In the genomic region with DNA sequence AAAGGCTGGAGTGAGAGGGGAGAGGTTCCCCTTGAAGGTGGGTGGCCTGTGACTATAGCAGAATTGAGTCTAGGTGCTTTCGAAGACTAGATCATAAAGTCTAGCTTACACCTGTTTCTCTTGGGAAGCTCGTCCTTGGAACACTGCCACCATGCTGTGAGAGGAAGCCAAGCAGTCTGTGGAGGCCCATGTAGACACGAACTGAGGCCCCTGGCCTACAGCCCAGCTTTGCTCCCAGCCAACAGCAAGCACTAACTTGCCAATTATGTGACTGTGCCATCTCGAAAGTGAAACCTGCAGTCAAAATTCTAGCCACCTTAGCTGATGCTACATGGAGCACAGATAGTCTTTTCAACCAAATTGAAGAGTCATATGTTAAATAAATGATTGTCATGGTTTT, we compare ENCODE assay signal across 10 cellular contexts.
DNase-seq lines count a peak whose midpoint lies in the region; FAIRE-seq and TF ChIP-seq lines count a peak whose summit lies in the region.
"Had no signal": no experiment of that assay in that cellular context is flagged by ENCODE, and none has a peak within 500 bp of the region (broad histone marks: within the 10 kb centered on the region; RNA-seq: fewer than 3 reads in every experiment).

No MANE protein-coding gene starts in this region.

- peak; percentile 3 for DNase-seq in activated CD4-positive, alpha-beta T cell treated with anti-CD3 and anti-CD28 coated beads for 48 hours
- no peak for DNase-seq in activated CD4-positive, alpha-beta T cell treated with anti-CD3 and anti-CD28 coated beads for 1 hour
- no peak for DNase-seq in HFFc6
- DNase-seq in NCI-H1436 treated with DMSO at 0.1 percent for 48 hours (lab: John Stamatoyannopoulos, UW): peak; percentile 74
- DNase-seq in bronchial epithelial cell (ENCODE audit: low read depth): peak; percentile 90
- peak; percentile 65 for DNase-seq in mucosa of gallbladder (ENCODE audit: low spot score)
- DNase-seq in activated naive CD4-positive, alpha-beta T cell treated with anti-CD3 and anti-CD28 coated beads, Interleukin-2, amount 10 ng/mL, durations not matched to agents 7 days and 5 days: no peak
- DNase-seq in GM12891 (ENCODE audit: insufficient read length, low spot score): no peak
- DNase-seq: naive B cell had no signal

- TF ChIP-seq CTCF in HFFc6 (IDR thresholded peaks at IDR 0.05) (0 out of 2 replicates have a peak, but pooled peaks have one; percentile 22), bronchial epithelial cell (IDR thresholded peaks at IDR 0.05; ENCODE audit: insufficient read depth, low read length, severe bottlenecking) (peak; percentile 81)

- FAIRE-seq in bronchial epithelial cell (lab: Jason Lieb, UNC) (peak; percentile 97), GM12891 (lab: Jason Lieb, UNC) (no peak)

- H3K27me3 ChIP-seq in bronchial epithelial cell (ENCODE audit: control insufficient read depth, insufficient read depth, low read length): no peaks in the 10 kb centered on the region
- H3K27me3 ChIP-seq: BLaER1 treated with 17β-estradiol and CSF1 and Interleukin-3, amounts not matched to agents 10 nM and 100 nM had no signal

- peaks cover 8% of the 10 kb centered on the region; the same call in 1 of the 2 replicates for H3K4me1 Mint-ChIP-seq in HFFc6 (ENCODE audit: low read depth)
- no peaks in the 10 kb centered on the region for H3K4me1 Mint-ChIP-seq in activated naive CD4-positive, alpha-beta T cell treated with anti-CD3 and anti-CD28 coated beads, Interleukin-2, amount 10 ng/mL, durations not matched to agents 7 days and 5 days
- H3K4me1 Mint-ChIP-seq: naive B cell had no signal

- no peak overlapping the region for H3K4me3 ChIP-seq in bronchial epithelial cell (ENCODE audit: low read depth, low read length)
- H3K4me3 ChIP-seq: BLaER1 treated with 17β-estradiol and CSF1 and Interleukin-3, amounts not matched to agents 10 nM and 100 nM had no signal

- H3K4me3 Mint-ChIP-seq in HFFc6: no peak overlapping the region
- no peak overlapping the region for H3K4me3 Mint-ChIP-seq in activated naive CD4-positive, alpha-beta T cell treated with anti-CD3 and anti-CD28 coated beads, Interleukin-2, amount 10 ng/mL, durations not matched to agents 7 days and 5 days
- H3K4me3 Mint-ChIP-seq: naive B cell had no signal

- no peaks in the 10 kb centered on the region for H3K27me3 Mint-ChIP-seq in HFFc6 (ENCODE audit: insufficient read depth)
- H3K27me3 Mint-ChIP-seq in activated naive CD4-positive, alpha-beta T cell treated with anti-CD3 and anti-CD28 coated beads, Interleukin-2, amount 10 ng/mL, durations not matched to agents 7 days and 5 days: no peaks in the 10 kb centered on the region
- H3K27me3 Mint-ChIP-seq: naive B cell had no signal

- CTCF ChIA-PET in activated naive CD4-positive, alpha-beta T cell treated with anti-CD3 and anti-CD28 coated beads, Interleukin-2, amount 10 ng/mL, durations not matched to agents 7 days and 5 days (lab: Charles Lee): no interaction called here

- H3K27ac Mint-ChIP-seq in HFFc6: no peak overlapping the region
- H3K27ac Mint-ChIP-seq in activated naive CD4-positive, alpha-beta T cell treated with anti-CD3 and anti-CD28 coated beads, Interleukin-2, amount 10 ng/mL, durations not matched to agents 7 days and 5 days: no peak overlapping the region

- no peak for TF ChIP-seq POLR2A in GM12891 (IDR thresholded peaks at IDR 0.05; ENCODE audit: low read depth, low read length)

- no peaks in the 10 kb centered on the region for H3K36me3 ChIP-seq in bronchial epithelial cell (ENCODE audit: control insufficient read depth, insufficient read depth, low read length)
- H3K36me3 ChIP-seq: BLaER1 treated with 17β-estradiol and CSF1 and Interleukin-3, amounts not matched to agents 10 nM and 100 nM had no signal

- no peaks in the 10 kb centered on the region for H3K36me3 Mint-ChIP-seq in HFFc6 (ENCODE audit: low read depth)
- H3K36me3 Mint-ChIP-seq in activated naive CD4-positive, alpha-beta T cell treated with anti-CD3 and anti-CD28 coated beads, Interleukin-2, amount 10 ng/mL, durations not matched to agents 7 days and 5 days: no peaks in the 10 kb centered on the region
- H3K36me3 Mint-ChIP-seq: naive B cell had no signal

- H3K9me3 Mint-ChIP-seq in HFFc6: no peaks in the 10 kb centered on the region
- H3K9me3 Mint-ChIP-seq in activated naive CD4-positive, alpha-beta T cell treated with anti-CD3 and anti-CD28 coated beads, Interleukin-2, amount 10 ng/mL, durations not matched to agents 7 days and 5 days: no peaks in the 10 kb centered on the region

TF ChIP-seq in GM12891, 5 proteins besides CTCF, POLR2A, EP300 and RAD21:
- TF ChIP-seq PAX5 (IDR thresholded peaks at IDR 0.05; ENCODE audit: insufficient read depth, low read length, severe bottlenecking) (no peak), SPI1 (IDR thresholded peaks at IDR 0.05; ENCODE audit: low read depth, low read length) (no peak), TAF1 (IDR thresholded peaks at IDR 0.05; ENCODE audit: low read depth, low read length) (no peak), POU2F2 (IDR thresholded peaks at IDR 0.05; ENCODE audit: low read depth, low read length) (no peak), POLR2AphosphoS5 (IDR thresholded peaks at IDR 0.05; ENCODE audit: low read depth, low read length) (no peak)

Comparison
In these comparisons a context has a peak if more than half of its experiments do, and no peak if none do; other contexts are left out.
1. DNase-seq: peak in activated CD4-positive, alpha-beta T cell treated with anti-CD3 and anti-CD28 coated beads for 48 hours (single experiment), NCI-H1436 treated with DMSO at 0.1 percent for 48 hours (single experiment), bronchial epithelial cell (single experiment) and mucosa of gallbladder (single experiment); none in activated CD4-positive, alpha-beta T cell treated with anti-CD3 and anti-CD28 coated beads for 1 hour (single experiment), HFFc6 (single experiment), activated naive CD4-positive, alpha-beta T cell treated with anti-CD3 and anti-CD28 coated beads, Interleukin-2, amount 10 ng/mL, durations not matched to agents 7 days and 5 days (single experiment) and GM12891 (single experiment).